ENCODE assay signal across 21 cellular contexts in the genomic region with DNA sequence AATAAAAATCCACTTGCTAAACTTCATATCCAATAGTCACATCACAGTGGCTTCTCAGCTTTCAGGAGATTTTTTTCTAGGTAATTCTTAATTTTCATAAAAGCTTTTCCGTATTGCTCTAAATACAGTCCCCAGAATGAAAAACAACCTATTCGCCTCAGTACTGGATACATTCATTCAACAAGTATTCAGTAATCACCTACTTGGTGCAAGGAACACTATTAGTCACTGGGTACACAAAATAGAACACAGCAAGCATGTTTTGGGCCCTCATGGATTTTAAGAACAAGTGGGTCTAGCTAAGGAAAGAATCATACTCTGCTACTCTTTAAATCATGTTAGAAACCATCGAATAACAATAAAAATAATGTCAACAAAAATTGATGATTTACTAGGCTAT. TPM values are rescaled to one million over a fixed set of nuclear protein-coding genes. Genes with fewer than 3 reads are reported as not detected.
"Had no signal": no experiment of that assay in that cellular context is flagged by ENCODE, and none has a peak within 500 bp of the region (broad histone marks: within the 10 kb centered on the region; RNA-seq: fewer than 3 reads in every experiment).

No MANE protein-coding gene starts in this region.

- DNase-seq: activated CD4-positive, alpha-beta T cell treated with anti-CD3 and anti-CD28 coated beads, Interleukin-2, amount 50 U/mL, for 1 hour; activated CD4-positive, CD25-positive, alpha-beta regulatory T cell; activated naive CD8-positive, alpha-beta T cell treated with anti-CD3 and anti-CD28 coated beads for 36 hours; aorta; endodermal cell; islet precursor cell; left lung; mucosa of descending colon; naive thymus-derived CD4-positive, alpha-beta T cell; SW 1271 had no signal

- H3K9me3 Mint-ChIP-seq: activated naive CD8-positive, alpha-beta T cell treated with anti-CD3 and anti-CD28 coated beads for 36 hours; activated T-helper 1 cell treated with anti-CD3 and anti-CD28 coated beads, Interleukin-12 subunit alpha, Interleukin-12 subunit beta, Interleukin-2, Interleukin-4 antibody, amounts not matched to agents 30 ng/mL and 10 ng/mL and 1 ng/mL, durations not matched to agents 14 hours and 24 hours and 36 hours; stimulated activated naive CD8-positive, alpha-beta T cell treated with anti-CD3 and anti-CD28 coated beads, Interleukin-15, Interleukin-2, amounts not matched to agents 100 ng/mL and 50 ng/mL, for 24 hours; T-helper 2 cell treated with Interferon-gamma antibody and Interleukin-4, amounts not matched to agents 5 μg/mL and 100 μg/mL, for 36 hours; type B pancreatic cell had no signal

- H3K27me3 Mint-ChIP-seq: activated naive CD8-positive, alpha-beta T cell treated with anti-CD3 and anti-CD28 coated beads for 36 hours; stimulated activated naive CD8-positive, alpha-beta T cell treated with anti-CD3 and anti-CD28 coated beads, Interleukin-15, Interleukin-2, amounts not matched to agents 100 ng/mL and 50 ng/mL, for 24 hours; type B pancreatic cell had no signal

- H3K4me2 ChIP-seq: hepatocyte had no signal

- H3K27me3 ChIP-seq: hepatocyte, left lung, suprapubic skin had no signal

- H3K36me3 ChIP-seq: left lung, neutrophil, right atrium auricular region, suprapubic skin had no signal

- H3K27ac Mint-ChIP-seq: activated naive CD8-positive, alpha-beta T cell treated with anti-CD3 and anti-CD28 coated beads for 36 hours; activated T-helper 1 cell treated with anti-CD3 and anti-CD28 coated beads, Interleukin-12 subunit alpha, Interleukin-12 subunit beta, Interleukin-2, Interleukin-4 antibody, amounts not matched to agents 30 ng/mL and 10 ng/mL and 1 ng/mL, durations not matched to agents 14 hours and 24 hours and 36 hours; endodermal cell; naive thymus-derived CD4-positive, alpha-beta T cell; stimulated activated naive CD8-positive, alpha-beta T cell treated with anti-CD3 and anti-CD28 coated beads, Interleukin-15, Interleukin-2, amounts not matched to agents 100 ng/mL and 50 ng/mL, for 24 hours; T-helper 2 cell treated with Interferon-gamma antibody and Interleukin-4, amounts not matched to agents 5 μg/mL and 100 μg/mL, for 36 hours; type B pancreatic cell had no signal

- ATAC-seq: esophagus mucosa; left lung; mucosa of descending colon; naive thymus-derived CD4-positive, alpha-beta T cell had no signal

- H3K4me3 Mint-ChIP-seq: activated naive CD8-positive, alpha-beta T cell treated with anti-CD3 and anti-CD28 coated beads for 36 hours; activated T-helper 1 cell treated with anti-CD3 and anti-CD28 coated beads, Interleukin-12 subunit alpha, Interleukin-12 subunit beta, Interleukin-2, Interleukin-4 antibody, amounts not matched to agents 30 ng/mL and 10 ng/mL and 1 ng/mL, durations not matched to agents 14 hours and 24 hours and 36 hours; endodermal cell; stimulated activated naive CD8-positive, alpha-beta T cell treated with anti-CD3 and anti-CD28 coated beads, Interleukin-15, Interleukin-2, amounts not matched to agents 100 ng/mL and 50 ng/mL, for 24 hours; T-helper 2 cell treated with Interferon-gamma antibody and Interleukin-4, amounts not matched to agents 5 μg/mL and 100 μg/mL, for 36 hours had no signal

- H3K4me3 ChIP-seq: hepatocyte, left lung, mucosa of descending colon, right atrium auricular region, suprapubic skin had no signal

- H3K27ac ChIP-seq: hepatocyte, left lung, neutrophil, parathyroid adenoma, right atrium auricular region, suprapubic skin had no signal

- H3K4me1 ChIP-seq: left lung, parathyroid adenoma, right atrium auricular region, suprapubic skin had no signal

- H3K9ac ChIP-seq: parathyroid adenoma had no signal

- H3K9me3 ChIP-seq: left lung, mucosa of descending colon, neutrophil, right atrium auricular region, suprapubic skin had no signal

- H2AFZ ChIP-seq: hepatocyte had no signal

- H3K36me3 Mint-ChIP-seq: naive thymus-derived CD4-positive, alpha-beta T cell had no signal

RNA-seq across cellular contexts. Expression of a gene that starts 43.5 kb away (rescaled TPM):
- total RNA-seq: activated CD8-positive, alpha-beta memory T cell treated with anti-CD3 and anti-CD28 coated beads for 36 hours; activated naive CD8-positive, alpha-beta T cell treated with anti-CD3 and anti-CD28 coated beads for 36 hours; activated T-helper 1 cell treated with anti-CD3 and anti-CD28 coated beads, Interleukin-12 subunit alpha, Interleukin-12 subunit beta, Interleukin-2, Interleukin-4 antibody, amounts not matched to agents 30 ng/mL and 10 ng/mL and 1 ng/mL, durations not matched to agents 14 hours and 24 hours and 36 hours; naive thymus-derived CD4-positive, alpha-beta T cell had no signal
- polyA plus RNA-seq: naive thymus-derived CD4-positive, alpha-beta T cell had no signal
